ENCODE assay signal across 31 cellular contexts in the genomic region with DNA sequence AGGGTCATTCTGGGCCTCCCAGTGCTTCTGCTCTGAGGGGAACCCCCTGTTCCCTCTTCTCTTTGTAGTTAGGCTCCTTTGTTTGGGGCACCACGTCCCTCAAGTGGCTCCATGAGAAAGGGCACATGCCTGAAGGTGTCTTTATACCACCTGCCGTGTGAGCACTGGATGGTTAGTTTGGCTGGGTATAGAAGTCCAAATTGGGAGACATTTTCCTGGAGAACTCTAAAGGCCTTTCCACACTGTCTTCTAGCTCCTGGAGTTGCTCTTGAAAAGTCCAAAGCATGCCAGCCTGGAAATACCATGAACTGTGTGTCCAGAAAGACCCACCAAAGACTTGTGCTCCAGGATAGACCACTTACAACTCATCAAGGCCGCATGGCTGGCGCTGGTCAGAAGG. TPM values are rescaled to one million over a fixed set of nuclear protein-coding genes. Genes with fewer than 3 reads are reported as not detected.
"Had no signal": no experiment of that assay in that cellular context is flagged by ENCODE, and none has a peak within 500 bp of the region (broad histone marks: within the 10 kb centered on the region; RNA-seq: fewer than 3 reads in every experiment).

No MANE protein-coding gene starts in this region.

- H3K27me3 ChIP-seq: brain microvascular endothelial cell, cardiac muscle cell, SJCRH30 had no signal

- H3K4me3 ChIP-seq: cardiac muscle cell, SJCRH30 had no signal

- H3K4me3 Mint-ChIP-seq: activated CD4-positive, alpha-beta T cell treated with anti-CD3 and anti-CD28 coated beads for 36 hours; activated CD8-positive, alpha-beta T cell treated with anti-CD3 and anti-CD28 coated beads for 36 hours; activated naive CD4-positive, alpha-beta T cell treated with anti-CD3 and anti-CD28 coated beads, Interleukin-2, amount 10 ng/mL, durations not matched to agents 7 days and 5 days; activated naive CD8-positive, alpha-beta T cell treated with anti-CD3 and anti-CD28 coated beads for 36 hours; activated T-cell treated with anti-CD3 and anti-CD28 coated beads, Interleukin-2, amount 50 U/mL, for 72 hours had no signal

- H3K27ac Mint-ChIP-seq: activated CD4-positive, alpha-beta T cell treated with anti-CD3 and anti-CD28 coated beads for 36 hours; activated CD8-positive, alpha-beta T cell treated with anti-CD3 and anti-CD28 coated beads for 36 hours; activated naive CD4-positive, alpha-beta T cell treated with anti-CD3 and anti-CD28 coated beads, Interleukin-2, amount 10 ng/mL, durations not matched to agents 7 days and 5 days; activated naive CD8-positive, alpha-beta T cell treated with anti-CD3 and anti-CD28 coated beads for 36 hours; activated T-cell treated with anti-CD3 and anti-CD28 coated beads, Interleukin-2, amount 50 U/mL, for 72 hours; activated T-helper 2 cell treated with anti-CD3 and anti-CD28 coated beads, Interferon-gamma antibody, Interleukin-2, Interleukin-4, amounts not matched to agents 10 μg/mL and 5 μg/mL and 100 μg/mL, durations not matched to agents 14 hours and 24 hours and 36 hours had no signal

- H3K27ac ChIP-seq: brain microvascular endothelial cell, cardiac muscle cell, SJCRH30, WERI-Rb-1 had no signal

- ATAC-seq: activated CD4-positive, alpha-beta T cell treated with anti-CD3 and anti-CD28 coated beads for 36 hours; activated CD8-positive, alpha-beta T cell treated with anti-CD3 and anti-CD28 coated beads for 36 hours; activated T-cell treated with anti-CD3 and anti-CD28 coated beads, Interleukin-2, amount 50 U/mL, for 72 hours; Panc1; Right ventricle myocardium inferior had no signal

- H3K27me3 Mint-ChIP-seq: activated CD4-positive, alpha-beta T cell treated with anti-CD3 and anti-CD28 coated beads for 36 hours; activated naive CD4-positive, alpha-beta T cell treated with anti-CD3 and anti-CD28 coated beads, Interleukin-2, amount 10 ng/mL, durations not matched to agents 7 days and 5 days had no signal

- H3K36me3 ChIP-seq: brain microvascular endothelial cell, cardiac muscle cell, SJCRH30, WERI-Rb-1 had no signal

- DNase-seq: activated CD4-positive, alpha-beta T cell treated with anti-CD3 and anti-CD28 coated beads for 36 hours; activated CD4-positive, alpha-beta T cell treated with anti-CD3 and anti-CD28 coated beads, Interleukin-2, amount 50 U/mL, for 1 hour; activated CD8-positive, alpha-beta memory T cell treated with anti-CD3 and anti-CD28 coated beads, Interleukin-2, amount 50 U/mL, for 4 hours; activated CD8-positive, alpha-beta T cell treated with anti-CD3 and anti-CD28 coated beads for 36 hours; activated gamma-delta T cell treated with Interleukin-2 at 50 U/mL for 16 hours; activated naive CD4-positive, alpha-beta T cell treated with anti-CD3 and anti-CD28 coated beads, Interleukin-2, amount 10 ng/mL, durations not matched to agents 7 days and 5 days; activated naive CD8-positive, alpha-beta T cell treated with anti-CD3 and anti-CD28 coated beads for 36 hours; activated T-cell treated with anti-CD3 and anti-CD28 coated beads, Interleukin-2, amount 50 U/mL, for 72 hours; brain microvascular endothelial cell; KG1; NCI-H1092; NCI-H1417; NCI-H1930; NCI-H2107; NCI-H2171 treated with DMSO at 0.1 percent for 48 hours; NCI-H345; NCI-H510A; NCI-H526 treated with DMSO at 0.1 percent for 48 hours; NCI-H82; RPMI8226; SJCRH30; SK-N-SH; T-helper 1 cell; WERI-Rb-1 had no signal

- H3K4me2 ChIP-seq: SK-N-SH had no signal

- H3K9ac ChIP-seq: SK-N-SH had no signal

- H3K4me1 Mint-ChIP-seq: activated CD4-positive, alpha-beta T cell treated with anti-CD3 and anti-CD28 coated beads for 36 hours; activated naive CD4-positive, alpha-beta T cell treated with anti-CD3 and anti-CD28 coated beads, Interleukin-2, amount 10 ng/mL, durations not matched to agents 7 days and 5 days; activated naive CD8-positive, alpha-beta T cell treated with anti-CD3 and anti-CD28 coated beads for 36 hours had no signal

RNA-seq across cellular contexts. Expression of a gene that starts 11.1 kb away (rescaled TPM):
- total RNA-seq: activated naive CD8-positive, alpha-beta T cell treated with anti-CD3 and anti-CD28 coated beads for 36 hours; activated T-cell treated with anti-CD3 and anti-CD28 coated beads, Interleukin-2, amount 50 U/mL, for 72 hours; activated T-helper 2 cell treated with anti-CD3 and anti-CD28 coated beads, Interferon-gamma antibody, Interleukin-2, Interleukin-4, amounts not matched to agents 10 μg/mL and 5 μg/mL and 100 μg/mL, durations not matched to agents 14 hours and 24 hours and 36 hours; MCF 10A; OCI-LY7; Right ventricle myocardium inferior; SJCRH30; T-helper 2 cell treated with Interferon-gamma antibody and Interleukin-4, amounts not matched to agents 100 ng/mL and 5 ng/mL, for 36 hours had no signal
- polyA plus RNA-seq: SK-N-SH had no signal

RNA-seq across cellular contexts. Expression of a gene that starts 12.4 kb away (rescaled TPM):
- total RNA-seq: OCI-LY7 had no signal
